In genomic region chr1:24900486-24900849, GRCh38 we compare ENCODE assay signal across 14 cellular contexts. TPM values are rescaled to one million over a fixed set of nuclear protein-coding genes. Genes with fewer than 3 reads are reported as not detected.
DNase-seq lines count a peak whose midpoint lies in the region; ATAC-seq and TF ChIP-seq lines count a peak whose summit lies in the region.
"Had no signal": no experiment of that assay in that cellular context is flagged by ENCODE, and none has a peak within 500 bp of the region (broad histone marks: within the 10 kb centered on the region; RNA-seq: fewer than 3 reads in every experiment).

No MANE protein-coding gene starts in this region.

- peak overlapping the region; percentile 1 for H3K4me3 Mint-ChIP-seq in activated CD8-positive, alpha-beta T cell treated with anti-CD3 and anti-CD28 coated beads for 36 hours
- no peak overlapping the region for H3K4me3 Mint-ChIP-seq in memory B cell
- H3K4me3 Mint-ChIP-seq: HFFc6 had no signal

- H3K9me3 Mint-ChIP-seq in activated CD8-positive, alpha-beta T cell treated with anti-CD3 and anti-CD28 coated beads for 36 hours: no peaks in the 10 kb centered on the region
- no peaks in the 10 kb centered on the region for H3K9me3 Mint-ChIP-seq in memory B cell
- H3K9me3 Mint-ChIP-seq: HFFc6 had no signal

- TF ChIP-seq POLR2A in thyroid gland (IDR thresholded peaks at IDR 0.05): no peak

- peaks cover 38% of the 10 kb centered on the region for H3K36me3 Mint-ChIP-seq in activated CD8-positive, alpha-beta T cell treated with anti-CD3 and anti-CD28 coated beads for 36 hours (ENCODE audit: low read depth)
- H3K36me3 Mint-ChIP-seq in memory B cell: peaks cover 13% of the 10 kb centered on the region

- no peaks in the 10 kb centered on the region for H4K20me1 ChIP-seq in BLaER1

- H3K4me1 Mint-ChIP-seq in activated CD8-positive, alpha-beta T cell treated with anti-CD3 and anti-CD28 coated beads for 36 hours (ENCODE audit: low read depth): peaks cover 41% of the 10 kb centered on the region
- H3K4me1 Mint-ChIP-seq in memory B cell: peaks cover 28% of the 10 kb centered on the region

- H3K9ac ChIP-seq in BLaER1: no peak overlapping the region

- POLR2A ChIA-PET in activated CD8-positive, alpha-beta T cell treated with anti-CD3 and anti-CD28 coated beads for 36 hours (lab: Charles Lee): interaction anchor here (1.2 kb wide), 1 partner anchor 20 kb away, joined by 3 read pairs; no protein-coding TSS in a partner anchor

- no peak for ATAC-seq in activated CD8-positive, alpha-beta T cell treated with anti-CD3 and anti-CD28 coated beads for 36 hours
- ATAC-seq in memory B cell (ENCODE audit: low read depth) (no peak), GM21423 (IDR thresholded peaks at IDR 0.05; ENCODE audit: unreplicated experiment) (no peak)
- ATAC-seq: foreskin keratinocyte had no signal

- H3K27ac ChIP-seq in BLaER1: no peak overlapping the region
- H3K27ac ChIP-seq in thyroid gland: no peak overlapping the region
- H3K27ac ChIP-seq: brain microvascular endothelial cell, foreskin keratinocyte had no signal

- TF ChIP-seq CTCF in GM12865 (IDR thresholded peaks at IDR 0.05; ENCODE audit: insufficient read depth, low read depth, low read length, missing control alignments) (no peak), thyroid gland (IDR thresholded peaks at IDR 0.05) (no peak)
- TF ChIP-seq CTCF in activated CD8-positive, alpha-beta T cell treated with anti-CD3 and anti-CD28 coated beads for 36 hours (IDR thresholded peaks at IDR 0.05): no peak

- DNase-seq in GM12865 (ENCODE audit: low read depth) (peak; percentile 59), memory B cell (ENCODE audit: low spot score in 2 of 2) (no peak), T-helper 1 cell (no peak), NCI-H1417 treated with DMSO at 0.1 percent for 48 hours (lab: John Stamatoyannopoulos, UW) (no peak), thyroid gland (no peak)
- DNase-seq in activated CD8-positive, alpha-beta T cell treated with anti-CD3 and anti-CD28 coated beads for 36 hours: no peak
- DNase-seq: brain microvascular endothelial cell; C1 segment of cervical spinal cord; effector CD8-positive, alpha-beta T cell; foreskin keratinocyte; HFFc6; NCI-H1048 had no signal

- H3K36me3 ChIP-seq in BLaER1 (no peaks in the 10 kb centered on the region), thyroid gland (no peaks in the 10 kb centered on the region)

- WGBS in thyroid gland, 2 donors: 51 to 60% methylated on average over 6 to 9 of the region's 9 CpGs

- H3K4me3 ChIP-seq in BLaER1 (no peak overlapping the region), GM12865 (ENCODE audit: low read depth, low read length) (no peak overlapping the region), thyroid gland (replicated peaks in 1 of 3) (no peak overlapping the region)

- H3K27me3 Mint-ChIP-seq in activated CD8-positive, alpha-beta T cell treated with anti-CD3 and anti-CD28 coated beads for 36 hours: no peaks in the 10 kb centered on the region
- H3K27me3 Mint-ChIP-seq in memory B cell: no peaks in the 10 kb centered on the region

- H3K4me2 ChIP-seq in BLaER1: 0 out of 2 replicates have a peak overlapping the region, but pooled peaks have one; percentile 26

- H3K27ac Mint-ChIP-seq in activated CD8-positive, alpha-beta T cell treated with anti-CD3 and anti-CD28 coated beads for 36 hours: peak overlapping the region; percentile 68
- H3K27ac Mint-ChIP-seq in memory B cell: peak overlapping the region; percentile 22
- H3K27ac Mint-ChIP-seq: HFFc6 had no signal

- intact Hi-C loops in activated CD8-positive, alpha-beta T cell treated with anti-CD3 and anti-CD28 coated beads for 36 hours (cut with micrococcal nuclease): no loop called here
- intact Hi-C loops in thyroid gland (cut with DNase I): no loop called here

- H3K4me1 ChIP-seq in BLaER1 (peaks cover 20% of the 10 kb centered on the region), thyroid gland (no peaks in the 10 kb centered on the region)
- H3K4me1 ChIP-seq: foreskin keratinocyte had no signal

- CTCF ChIA-PET in activated CD8-positive, alpha-beta T cell treated with anti-CD3 and anti-CD28 coated beads for 36 hours (lab: Charles Lee): interaction anchor here (0.8 kb wide), 2 partner anchors 52 to 305 kb away, joined by 3 read pairs; no protein-coding TSS in a partner anchor

- 0 out of 2 replicates have a peak, but pooled peaks cover 3% of the 10 kb centered on the region for H3K27me3 ChIP-seq in BLaER1
- H3K27me3 ChIP-seq in thyroid gland: no peaks in the 10 kb centered on the region
- H3K27me3 ChIP-seq: brain microvascular endothelial cell had no signal

- H3K9me3 ChIP-seq in BLaER1 (no peaks in the 10 kb centered on the region), thyroid gland (no peaks in the 10 kb centered on the region)

RNA-seq across cellular contexts. Expression of gene RUNX3, which starts 29.6 kb away (rescaled TPM):
- total RNA-seq in activated CD8-positive, alpha-beta T cell treated with anti-CD3 and anti-CD28 coated beads for 36 hours: 100 to 1,000 TPM; 180 to 183 TPM
- total RNA-seq in thyroid gland: 1 to 10 TPM in 2 of 4 donors, under 1 TPM in 2; 0.27 to 2.8 (median 0.77) TPM
- total RNA-seq: foreskin keratinocyte, HFFc6 had no signal

Comparison
In these comparisons a context has a peak if more than half of its experiments do, and no peak if none do; other contexts are left out.
1. RNA of gene RUNX3, which starts 29.6 kb away (total RNA-seq): 180 to 183 TPM in activated CD8-positive, alpha-beta T cell treated with anti-CD3 and anti-CD28 coated beads for 36 hours; 0.27 to 2.8 TPM in thyroid gland; every median in the first group is over 10 times any median in the second.